Comparison of ENCODE assay signal across 8 cellular contexts in the genomic region with DNA sequence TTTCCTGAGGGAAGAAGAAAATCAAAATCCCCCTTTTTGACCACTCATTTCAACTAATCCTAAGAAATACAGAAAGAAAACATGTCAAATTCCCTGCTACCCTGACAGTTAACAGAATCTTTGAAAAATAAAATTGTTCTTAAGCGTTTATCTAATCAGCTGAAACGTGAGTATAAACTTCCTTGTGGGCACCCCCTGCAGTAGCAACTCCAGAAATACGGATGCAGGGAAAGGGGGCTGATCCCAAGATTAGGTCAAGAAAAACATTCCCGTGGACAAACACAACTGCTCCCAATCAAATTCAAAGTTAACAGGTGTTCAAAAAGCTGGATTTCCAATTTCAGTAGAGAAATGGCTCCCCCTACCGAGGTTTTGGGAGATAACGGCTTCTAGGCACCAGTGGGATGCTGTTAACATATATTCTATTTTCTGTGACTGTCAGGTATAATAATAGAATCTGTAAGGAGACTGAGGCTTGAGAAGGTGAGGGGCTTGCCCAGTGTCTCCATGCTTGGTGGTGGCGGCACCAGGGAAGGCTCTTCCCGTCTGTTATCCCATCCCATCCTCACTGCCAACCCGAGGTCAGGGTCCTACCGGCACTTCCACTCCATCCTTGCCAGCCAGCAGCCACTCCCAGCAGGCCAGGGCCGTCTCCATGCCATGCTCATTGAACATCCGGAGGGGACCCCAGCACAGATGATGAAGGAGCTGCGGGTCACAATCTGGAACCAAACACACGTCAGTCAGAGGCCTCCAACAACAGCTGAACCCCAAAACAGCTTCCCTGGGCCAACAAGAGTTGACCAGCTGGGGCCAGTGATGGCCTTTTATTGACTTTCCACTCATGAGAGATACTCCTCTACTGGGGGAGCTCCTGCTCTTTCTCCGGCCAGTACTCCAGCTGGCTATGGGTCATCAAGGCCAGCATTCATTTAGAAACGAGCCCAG. TPM values are rescaled to one million over a fixed set of nuclear protein-coding genes. Genes with fewer than 3 reads are reported as not detected.
DNase-seq lines count a peak whose midpoint lies in the region; ATAC-seq, FAIRE-seq and TF ChIP-seq lines count a peak whose summit lies in the region.

No MANE protein-coding gene starts in this region.

- TF ChIP-seq CTCF in D721Med (IDR thresholded peaks at IDR 0.05; ENCODE audit: insufficient read depth, missing control alignments), result peak; percentile 60
- peak; percentile 57 for TF ChIP-seq CTCF in HL-60 (IDR thresholded peaks at IDR 0.05; ENCODE audit: insufficient read depth, low read length)
- TF ChIP-seq CTCF in SU-DHL-6 (IDR thresholded peaks at IDR 0.05; ENCODE audit: insufficient read depth, low read length, poor library complexity, severe bottlenecking), result peak; percentile 30

- no peak overlapping the region for H2AFZ ChIP-seq in SU-DHL-6 (ENCODE audit: low read depth, low read length, severe bottlenecking)

- H3K9me2 ChIP-seq in SU-DHL-6 (replicated peaks; ENCODE audit: insufficient read depth, low read length), result no peaks in the 10 kb centered on the region

- H3K56ac ChIP-seq in mesendoderm (ENCODE audit: low read length), result no peak overlapping the region

- FAIRE-seq in D721Med (lab: Jason Lieb, UNC) (no peak), urothelium cell line (lab: Jason Lieb, UNC) (no peak)

- DNase-seq in D721Med (ENCODE audit: insufficient read length, low spot score) (peak; percentile 63), HL-60 (ENCODE audit: low read depth in 1 of 2, low spot score in 1 of 2) (peak in 1 of 2 experiments; percentile 40), mesendoderm (peak; percentile 47), urothelium cell line (ENCODE audit: low spot score) (peak; percentile 61), DMS79 (lab: John Stamatoyannopoulos, UW) (no peak)
- peak; percentile 31 for DNase-seq in central memory CD4-positive, alpha-beta T cell

- H3K4me1 ChIP-seq in mesendoderm (ENCODE audit: control insufficient read depth, low read depth, low read length), result no peaks in the 10 kb centered on the region

- H4K20me1 ChIP-seq in SU-DHL-6 (ENCODE audit: low read depth, low read length), result no peaks in the 10 kb centered on the region

- H3K36me3 ChIP-seq in SU-DHL-6 (ENCODE audit: low read length) (0 out of 2 replicates have a peak, but pooled peaks cover 4% of the 10 kb centered on the region), mesendoderm (ENCODE audit: control insufficient read depth, insufficient read depth, low read length) (peaks cover 1% of the 10 kb centered on the region)

- no peaks in the 10 kb centered on the region for H3F3A ChIP-seq in SU-DHL-6 (ENCODE audit: insufficient read depth)

- no peak overlapping the region for H4K8ac ChIP-seq in mesendoderm (ENCODE audit: low read depth, low read length)

- H2BK15ac ChIP-seq in mesendoderm (replicated peaks; ENCODE audit: low read depth), result no peak overlapping the region

- H3K18ac ChIP-seq in mesendoderm (ENCODE audit: low read length), result no peak overlapping the region

- no peak overlapping the region for H3K4ac ChIP-seq in mesendoderm (ENCODE audit: low read depth, low read length)

- H2BK5ac ChIP-seq in mesendoderm (ENCODE audit: low read length), result no peak overlapping the region

- H4K5ac ChIP-seq in mesendoderm (ENCODE audit: low read length), result no peak overlapping the region

- H3K79me1 ChIP-seq in mesendoderm (ENCODE audit: low read length), result no peaks in the 10 kb centered on the region

- no CpG with 5 or more reads among the region's 16 CpGs for WGBS in mesendoderm (ENCODE audit: extremely low coverage, insufficient coverage, low lambda C conversion rate)

- H3K27me3 ChIP-seq in HL-60 (ENCODE audit: insufficient read depth, poor library complexity, severe bottlenecking), result no peaks in the 10 kb centered on the region
- H3K27me3 ChIP-seq in SU-DHL-6 (ENCODE audit: low read length), result no peaks in the 10 kb centered on the region
- no peaks in the 10 kb centered on the region for H3K27me3 ChIP-seq in mesendoderm (ENCODE audit: insufficient read depth, low read length, poor library complexity)

- H2BK120ac ChIP-seq in mesendoderm (ENCODE audit: low read depth, low read length), result no peak overlapping the region

- no peak overlapping the region for H2AK5ac ChIP-seq in mesendoderm (ENCODE audit: low read length)

- no peak overlapping the region for H3K4me3 ChIP-seq in HL-60 (replicated peaks; ENCODE audit: insufficient read depth, low read length)
- H3K4me3 ChIP-seq in SU-DHL-6 (ENCODE audit: insufficient read depth, low read length, poor library complexity, severe bottlenecking), result no peak overlapping the region
- no peak overlapping the region for H3K4me3 ChIP-seq in mesendoderm (ENCODE audit: low read length)

- no peak for ATAC-seq in HG03108 (IDR thresholded peaks at IDR 0.05; ENCODE audit: unreplicated experiment)

- H3K4me2 ChIP-seq in SU-DHL-6 (ENCODE audit: low read depth, low read length, poor library complexity, severe bottlenecking) (no peak overlapping the region), mesendoderm (ENCODE audit: low read length) (no peak overlapping the region)

- H3K23ac ChIP-seq in mesendoderm (ENCODE audit: low read length), result no peak overlapping the region

- H3K79me2 ChIP-seq in SU-DHL-6 (ENCODE audit: insufficient read depth, low read length), result no peaks in the 10 kb centered on the region
- no peaks in the 10 kb centered on the region for H3K79me2 ChIP-seq in mesendoderm (ENCODE audit: control insufficient read depth, insufficient read depth, low read length)

- H3K9ac ChIP-seq in SU-DHL-6 (ENCODE audit: low read length) (no peak overlapping the region), mesendoderm (ENCODE audit: low read length) (no peak overlapping the region)

- H3K27ac ChIP-seq in HL-60 (replicated peaks) (no peak overlapping the region), SU-DHL-6 (ENCODE audit: low read depth, low read length) (no peak overlapping the region), mesendoderm (ENCODE audit: low read depth, low read length) (no peak overlapping the region)

- no peaks in the 10 kb centered on the region for H3K9me3 ChIP-seq in SU-DHL-6 (ENCODE audit: insufficient read depth, low read length)

RNA-seq across cellular contexts. Expression of a gene that starts 32.0 kb away (rescaled TPM):
- 0.01 TPM for polyA plus RNA-seq in mesendoderm (2013, experiment 1 of 2)
- polyA plus RNA-seq in mesendoderm (2013, experiment 2 of 2), result not detected
